9 cellular contexts compared by ENCODE assay signal in genomic region chr15:37106490-37107001, GRCh38. TPM values are rescaled to one million over a fixed set of nuclear protein-coding genes. Genes with fewer than 3 reads are reported as not detected.
DNase-seq lines count a peak whose midpoint lies in the region; ATAC-seq and TF ChIP-seq lines count a peak whose summit lies in the region.
"Had no signal": no experiment of that assay in that cellular context is flagged by ENCODE, and none has a peak within 500 bp of the region (broad histone marks: within the 10 kb centered on the region; RNA-seq: fewer than 3 reads in every experiment).

No MANE protein-coding gene starts in this region.

- ATAC-seq in GM21619 (IDR thresholded peaks at IDR 0.05; ENCODE audit: unreplicated experiment), result no peak
- no peak for ATAC-seq in GM21360 (IDR thresholded peaks at IDR 0.05; ENCODE audit: unreplicated experiment)

- H3K27me3 Mint-ChIP-seq in activated naive CD4-positive, alpha-beta T cell treated with anti-CD3 and anti-CD28 coated beads, Interleukin-2, amount 50 U/mL, for 24 hours, result peaks cover 77% of the 10 kb centered on the region

- peaks cover 52% of the 10 kb centered on the region for H3K9me3 Mint-ChIP-seq in activated naive CD4-positive, alpha-beta T cell treated with anti-CD3 and anti-CD28 coated beads, Interleukin-2, amount 50 U/mL, for 24 hours

- in situ Hi-C loops in astrocyte of the cerebellum (cut with HindIII; ENCODE audit: low sequenced_read_pairs), result loop anchor here (25.0 kb wide), 1 partner anchor 219 kb away; no protein-coding TSS in a partner anchor

- H3K27me3 ChIP-seq in kidney epithelial cell (ENCODE audit: control insufficient read depth, insufficient read depth, low read length), result peaks cover 70% of the 10 kb centered on the region

- TF ChIP-seq CTCF in astrocyte of the cerebellum (IDR thresholded peaks at IDR 0.05; ENCODE audit: low read depth, low read length, missing control alignments) (no peak), kidney epithelial cell (IDR thresholded peaks at IDR 0.05; ENCODE audit: insufficient read depth, low read length, poor library complexity, severe bottlenecking) (peak; percentile 59)

- H3K27ac Mint-ChIP-seq in activated naive CD4-positive, alpha-beta T cell treated with anti-CD3 and anti-CD28 coated beads, Interleukin-2, amount 50 U/mL, for 24 hours, result peak overlapping the region; percentile 10

- H3K4me1 Mint-ChIP-seq in activated naive CD4-positive, alpha-beta T cell treated with anti-CD3 and anti-CD28 coated beads, Interleukin-2, amount 50 U/mL, for 24 hours, result peaks cover 19% of the 10 kb centered on the region

- H3K4me3 ChIP-seq in astrocyte of the cerebellum (ENCODE audit: low read depth, low read length), result peak overlapping the region; percentile 31
- H3K4me3 ChIP-seq in kidney epithelial cell (ENCODE audit: low read depth, low read length), result no peak overlapping the region

- H3K4me3 Mint-ChIP-seq in activated naive CD4-positive, alpha-beta T cell treated with anti-CD3 and anti-CD28 coated beads, Interleukin-2, amount 50 U/mL, for 24 hours, result no peak overlapping the region

- no peak for DNase-seq in activated naive CD4-positive, alpha-beta T cell treated with anti-CD3 and anti-CD28 coated beads, Interleukin-2, amount 50 U/mL, for 16 hours
- DNase-seq in astrocyte of the cerebellum (ENCODE audit: low read depth) (no peak), kidney epithelial cell (ENCODE audit: low read depth) (no peak), ureter (ENCODE audit: low spot score) (peak; percentile 70), NCI-H446 (lab: John Stamatoyannopoulos, UW) (no peak)
- DNase-seq: Peyer's patch had no signal

- no peaks in the 10 kb centered on the region for H3K36me3 ChIP-seq in kidney epithelial cell (ENCODE audit: control insufficient read depth, insufficient read depth, low read length)
- H3K36me3 ChIP-seq: Peyer's patch had no signal

- H3K36me3 Mint-ChIP-seq in activated naive CD4-positive, alpha-beta T cell treated with anti-CD3 and anti-CD28 coated beads, Interleukin-2, amount 50 U/mL, for 24 hours, result peaks cover 8% of the 10 kb centered on the region

RNA-seq across cellular contexts. Expression of gene MEIS2, which starts 6.2 kb away (rescaled TPM):
- total RNA-seq in kidney epithelial cell (6.7 and 13.1 TPM in 2 replicates), ureter (74.8 TPM)
